ENCODE assay signal across 29 cellular contexts in genomic region chr12:80704430-80704829, GRCh38. TPM values are rescaled to one million over a fixed set of nuclear protein-coding genes. Genes with fewer than 3 reads are reported as not detected.
"Had no signal": no experiment of that assay in that cellular context is flagged by ENCODE, and none has a peak within 500 bp of the region (broad histone marks: within the 10 kb centered on the region; RNA-seq: fewer than 3 reads in every experiment).

No MANE protein-coding gene starts in this region.

- DNase-seq: activated CD4-positive, alpha-beta memory T cell treated with anti-CD3 and anti-CD28 coated beads, Interleukin-2, amount 10 ng/mL, durations not matched to agents 7 days and 5 days; activated CD4-positive, alpha-beta T cell treated with anti-CD3 and anti-CD28 coated beads, Interleukin-2, amount 50 U/mL, for 1 hour; activated CD4-positive, CD25-positive, alpha-beta regulatory T cell; activated gamma-delta T cell treated with Interleukin-2 at 50 U/mL for 16 hours; activated naive CD4-positive, alpha-beta T cell treated with anti-CD3 and anti-CD28 coated beads, Interleukin-2, amount 10 ng/mL, durations not matched to agents 7 days and 5 days; activated naive CD8-positive, alpha-beta T cell treated with anti-CD3 and anti-CD28 coated beads for 36 hours; activated T-cell treated with anti-CD3 and anti-CD28 coated beads for 4 hours; activated T-cell treated with anti-CD3 and anti-CD28 coated beads, Interleukin-2, amount 50 U/mL, for 48 hours; caudate nucleus; MM.1S; NCI-H1048; NCI-H146; NCI-H1930; NCI-H2171; NCI-H2227 treated with DMSO at 0.1 percent for 48 hours; NCI-H446 treated with DMSO at 0.1 percent for 48 hours; NCI-H524 treated with DMSO at 0.1 percent for 48 hours; NCI-H774; SIG-M5; T-cell; T-helper 2 cell had no signal

- H3K9me3 ChIP-seq: breast epithelium had no signal

- H3K4me3 ChIP-seq: breast epithelium, SK-N-MC had no signal

- H3K36me3 ChIP-seq: breast epithelium had no signal

- ATAC-seq: T-cell had no signal

- H3K27ac ChIP-seq: breast epithelium, SK-N-MC, VCaP had no signal

- H3K4me1 ChIP-seq: breast epithelium had no signal

RNA-seq across cellular contexts. Expression of gene MYF6, which starts 3.0 kb away (rescaled TPM):
- total RNA-seq: activated CD4-positive, alpha-beta memory T cell treated with anti-CD3 and anti-CD28 coated beads, Interleukin-2, amount 10 ng/mL, durations not matched to agents 7 days and 5 days; activated CD8-positive, alpha-beta memory T cell treated with anti-CD3 and anti-CD28 coated beads for 36 hours; activated naive CD8-positive, alpha-beta T cell treated with anti-CD3 and anti-CD28 coated beads for 36 hours; activated T-helper 2 cell treated with anti-CD3 and anti-CD28 coated beads, Interferon-gamma antibody, Interleukin-2, Interleukin-4, amounts not matched to agents 10 μg/mL and 5 μg/mL and 100 μg/mL, durations not matched to agents 14 hours and 24 hours and 36 hours; breast epithelium; OCI-LY7; RPMI7951; T-cell had no signal

RNA-seq across cellular contexts. Expression of gene MYF5, which starts 12.3 kb away (rescaled TPM):
- total RNA-seq: activated CD4-positive, alpha-beta memory T cell treated with anti-CD3 and anti-CD28 coated beads, Interleukin-2, amount 10 ng/mL, durations not matched to agents 7 days and 5 days; activated CD8-positive, alpha-beta memory T cell treated with anti-CD3 and anti-CD28 coated beads for 36 hours; activated naive CD8-positive, alpha-beta T cell treated with anti-CD3 and anti-CD28 coated beads for 36 hours; activated T-helper 2 cell treated with anti-CD3 and anti-CD28 coated beads, Interferon-gamma antibody, Interleukin-2, Interleukin-4, amounts not matched to agents 10 μg/mL and 5 μg/mL and 100 μg/mL, durations not matched to agents 14 hours and 24 hours and 36 hours; breast epithelium; OCI-LY7; RPMI7951; T-cell had no signal
- polyA plus RNA-seq: adipose tissue had no signal
